Comparison of ENCODE assay signal across 33 cellular contexts in genomic region chr16:86249631-86250030, GRCh38.
"Had no signal": no experiment of that assay in that cellular context is flagged by ENCODE, and none has a peak within 500 bp of the region (broad histone marks: within the 10 kb centered on the region; RNA-seq: fewer than 3 reads in every experiment).

No MANE protein-coding gene starts in this region.

- ATAC-seq: activated CD8-positive, alpha-beta T cell treated with anti-CD3 and anti-CD28 coated beads, Interleukin-2, amount 10 ng/mL, durations not matched to agents 7 days and 5 days; activated naive CD8-positive, alpha-beta T cell treated with anti-CD3 and anti-CD28 coated beads, Interleukin-2, amount 50 U/mL, for 24 hours; Right ventricle myocardium inferior; SK-N-SH treated with all-trans-retinoic acid at 6 μM for 48 hours; T-cell had no signal

- DNase-seq: activated CD4-positive, alpha-beta T cell treated with anti-CD3 and anti-CD28 coated beads for 1 hour; activated CD4-positive, alpha-beta T cell treated with anti-CD3 and anti-CD28 coated beads, Interleukin-2, amount 10 ng/mL, durations not matched to agents 7 days and 5 days; activated CD4-positive, alpha-beta T cell treated with anti-CD3 and anti-CD28 coated beads, Interleukin-2, amount 50 U/mL, for 48 hours; activated CD4-positive, CD25-positive, alpha-beta regulatory T cell; activated CD8-positive, alpha-beta T cell treated with anti-CD3 and anti-CD28 coated beads, Interleukin-2, amount 10 ng/mL, durations not matched to agents 7 days and 5 days; activated gamma-delta T cell; activated naive CD4-positive, alpha-beta T cell treated with anti-CD3 and anti-CD28 coated beads for 36 hours; activated naive CD8-positive, alpha-beta T cell treated with anti-CD3 and anti-CD28 coated beads, Interleukin-2, amount 50 U/mL, for 24 hours; activated T-cell treated with anti-CD3 and anti-CD28 coated beads, Interleukin-2, amount 50 U/mL, for 24 hours; anterior cingulate cortex; central memory CD4-positive, alpha-beta T cell; Kasumi-1; KBM-7; MG63; NCI-H1048; NCI-H1105 treated with DMSO at 0.1 percent for 48 hours; NCI-H1436; NCI-H1694; NCI-H1930; NCI-H2081 treated with DMSO at 0.1 percent for 48 hours; NCI-H226; NCI-H446 treated with DMSO at 0.1 percent for 48 hours; NCI-H524; NCI-H69; PC-9; SIG-M5; T-cell; T-helper 2 cell; T-helper 9 cell; WERI-Rb-1 had no signal

- H3K4me2 ChIP-seq: PC-9 had no signal

- H3K27me3 ChIP-seq: MG63 had no signal

- H2AFZ ChIP-seq: PC-9 had no signal

- H3K36me3 ChIP-seq: MG63, WERI-Rb-1 had no signal

- H3K27ac ChIP-seq: PC-9, RWPE1, WERI-Rb-1 had no signal

- H3K4me3 ChIP-seq: MG63, PC-9 had no signal
